Comparison of ENCODE assay signal across 10 cellular contexts in genomic region chr15:68812596-68813548, GRCh38. TPM values are rescaled to one million over a fixed set of nuclear protein-coding genes. Genes with fewer than 3 reads are reported as not detected.
DNase-seq lines count a peak whose midpoint lies in the region; ATAC-seq and TF ChIP-seq lines count a peak whose summit lies in the region.
"Had no signal": no experiment of that assay in that cellular context is flagged by ENCODE, and none has a peak within 500 bp of the region (broad histone marks: within the 10 kb centered on the region; RNA-seq: fewer than 3 reads in every experiment).

No MANE protein-coding gene starts in this region.

- ATAC-seq in natural killer cell: no peak
- no peak for ATAC-seq in natural killer cell treated with Interleukin-12 subunit alpha and Interleukin-12 subunit beta and Interleukin-15 and Interleukin-18, amount 100 ng/mL, for 72 hours
- ATAC-seq: body of pancreas had no signal

- no peak for TF ChIP-seq CTCF in natural killer cell (IDR thresholded peaks at IDR 0.05)
- TF ChIP-seq CTCF in Peyer's patch (IDR thresholded peaks at IDR 0.05): no peak

- H3K9me3 Mint-ChIP-seq in natural killer cell: no peaks in the 10 kb centered on the region
- H3K9me3 Mint-ChIP-seq in natural killer cell treated with Interleukin-12 subunit alpha and Interleukin-12 subunit beta and Interleukin-15 and Interleukin-18, amount 100 ng/mL, for 72 hours: no peaks in the 10 kb centered on the region

- no peaks in the 10 kb centered on the region for H3K27me3 Mint-ChIP-seq in natural killer cell (ENCODE audit: low read depth in 2 of 2)
- no peaks in the 10 kb centered on the region for H3K27me3 Mint-ChIP-seq in natural killer cell treated with Interleukin-12 subunit alpha and Interleukin-12 subunit beta and Interleukin-15 and Interleukin-18, amount 100 ng/mL, for 72 hours

- H3K4me1 ChIP-seq in mesodermal cell (ENCODE audit: control insufficient read depth, insufficient read depth, low read length, poor library complexity, severe bottlenecking): peaks cover 47% of the 10 kb centered on the region
- peaks cover 0 to 37% (median 15%) of the 10 kb centered on the region in 4 donors for H3K4me1 ChIP-seq in Peyer's patch

- peaks cover 85 to 87% of the 10 kb centered on the region in 2 donors for H3K4me1 Mint-ChIP-seq in natural killer cell
- peaks cover 81 to 84% of the 10 kb centered on the region in 2 donors for H3K4me1 Mint-ChIP-seq in natural killer cell treated with Interleukin-12 subunit alpha and Interleukin-12 subunit beta and Interleukin-15 and Interleukin-18, amount 100 ng/mL, for 72 hours (ENCODE audit: low read depth in 2 of 2)

- H3K4me3 Mint-ChIP-seq in natural killer cell: no peak overlapping the region
- no peak overlapping the region for H3K4me3 Mint-ChIP-seq in natural killer cell treated with Interleukin-12 subunit alpha and Interleukin-12 subunit beta and Interleukin-15 and Interleukin-18, amount 100 ng/mL, for 72 hours

- H3K36me3 ChIP-seq in mesodermal cell (ENCODE audit: control insufficient read depth, insufficient read depth, low read length) (peaks cover 36% of the 10 kb centered on the region), Peyer's patch (peaks cover 0 to 2% (median 0%) of the 10 kb centered on the region in 3 donors)

- TF ChIP-seq POLR2A in Peyer's patch (IDR thresholded peaks at IDR 0.05): no peak

- no peak overlapping the region for H3K4me3 ChIP-seq in mesodermal cell (ENCODE audit: extremely low read depth, insufficient read depth, low read length, poor library complexity, severe bottlenecking)
- H3K4me3 ChIP-seq in Peyer's patch: no peak overlapping the region
- H3K4me3 ChIP-seq: body of pancreas had no signal

- intact Hi-C loops in natural killer cell (cut with micrococcal nuclease): loop anchor here (10.0 kb wide), 1 partner anchor 968 kb away; the partner anchor contains the start of gene RNU6-1

- WGBS in mesodermal cell (ENCODE audit: insufficient coverage in 2 of 2), 2 experiments: 67% methylated on average over 1 of the region's 4 CpGs; no CpG with 5 or more reads in 1 of the 2 experiments

- H3K27me3 ChIP-seq in Peyer's patch: no peaks in the 10 kb centered on the region
- H3K27me3 ChIP-seq: body of pancreas had no signal

- peak overlapping the region; percentile 52 for H3K27ac ChIP-seq in caudate nucleus (ENCODE audit: low read depth, low read length)
- peak overlapping the region; percentile 62 for H3K27ac ChIP-seq in mesodermal cell (ENCODE audit: low read depth, low read length, severe bottlenecking)
- peak overlapping the region in 1 of 4 donors; percentile 32 for H3K27ac ChIP-seq in Peyer's patch

- H3K36me3 Mint-ChIP-seq in natural killer cell: no peaks in the 10 kb centered on the region
- peaks cover 9% of the 10 kb centered on the region for H3K36me3 Mint-ChIP-seq in natural killer cell treated with Interleukin-12 subunit alpha and Interleukin-12 subunit beta and Interleukin-15 and Interleukin-18, amount 100 ng/mL, for 72 hours

- no peaks in the 10 kb centered on the region for H3K9me3 ChIP-seq in mesodermal cell (ENCODE audit: control insufficient read depth, low read length)
- no peaks in the 10 kb centered on the region for H3K9me3 ChIP-seq in Peyer's patch
- H3K9me3 ChIP-seq: body of pancreas had no signal

- no peak for DNase-seq in natural killer cell
- DNase-seq in natural killer cell treated with Interleukin-12 subunit alpha and Interleukin-12 subunit beta and Interleukin-15 and Interleukin-18, amount 100 ng/mL, for 72 hours (ENCODE audit: low spot score): no peak
- DNase-seq in caudate nucleus (lab: John Stamatoyannopoulos, UW): no peak
- DNase-seq in Peyer's patch: no peak
- no peak for DNase-seq in NCI-H526 (lab: John Stamatoyannopoulos, UW)
- no peak for DNase-seq in SW480 (ENCODE audit: low spot score)
- DNase-seq in glomerular visceral epithelial cell (ENCODE audit: extremely low spot score): no peak
- DNase-seq: body of pancreas, NCI-H69 had no signal

- H3K27ac Mint-ChIP-seq in natural killer cell: peak overlapping the region; percentile 18 to 74
- peak overlapping the region in 1 of 2 donors; percentile 75 for H3K27ac Mint-ChIP-seq in natural killer cell treated with Interleukin-12 subunit alpha and Interleukin-12 subunit beta and Interleukin-15 and Interleukin-18, amount 100 ng/mL, for 72 hours

RNA-seq across cellular contexts. Expression of gene ANP32A, which starts 7.8 kb away (rescaled TPM):
- total RNA-seq in natural killer cell (100 to 1,000 TPM; 133 to 150 (median 148) TPM), Peyer's patch (10 to 100 TPM; 38.2 to 90.8 (median 40.1) TPM)
- 100 to 1,000 TPM; 208 to 278 TPM for total RNA-seq in natural killer cell treated with Interleukin-12 subunit alpha and Interleukin-12 subunit beta and Interleukin-15 and Interleukin-18, amount 100 ng/mL, for 72 hours
- 231 TPM for polyA plus RNA-seq in mesodermal cell (2013, experiment 1 of 2)
- 244 TPM for polyA plus RNA-seq in mesodermal cell (2013, experiment 2 of 2)
